ENCODE assay signal across 8 cellular contexts in genomic region chr1:15128520-15129313, GRCh38. TPM values are rescaled to one million over a fixed set of nuclear protein-coding genes. Genes with fewer than 3 reads are reported as not detected.
DNase-seq lines count a peak whose midpoint lies in the region; ATAC-seq, FAIRE-seq and TF ChIP-seq lines count a peak whose summit lies in the region.

No MANE protein-coding gene starts in this region.

- H3K9me3 Mint-ChIP-seq in activated T-cell treated with anti-CD3 and anti-CD28 coated beads, Interleukin-2, amount 50 U/mL, for 4 hours: peaks cover 5% of the 10 kb centered on the region

- no peaks in the 10 kb centered on the region for H3K36me3 Mint-ChIP-seq in activated T-cell treated with anti-CD3 and anti-CD28 coated beads, Interleukin-2, amount 50 U/mL, for 4 hours (ENCODE audit: insufficient read depth)

- H3K27me3 Mint-ChIP-seq in activated T-cell treated with anti-CD3 and anti-CD28 coated beads, Interleukin-2, amount 50 U/mL, for 4 hours (ENCODE audit: low read depth): peaks cover 11% of the 10 kb centered on the region

- FAIRE-seq in GM12892 (lab: Jason Lieb, UNC): peak; percentile 85

- H3K36me3 ChIP-seq in Peyer's patch (no peaks in the 10 kb centered on the region), neuronal stem cell (replicated peaks in 1 of 2; ENCODE audit: control insufficient read depth in 2 of 2, insufficient read depth in 2 of 2, low read length in 2 of 2) (no peaks in the 10 kb centered on the region)

- H2AFZ ChIP-seq in neuronal stem cell (ENCODE audit: low read length): no peak overlapping the region

- H2BK15ac ChIP-seq in neuronal stem cell (ENCODE audit: low read length): no peak overlapping the region

- no peak overlapping the region for H2BK5ac ChIP-seq in neuronal stem cell (ENCODE audit: low read length)

- H2BK12ac ChIP-seq in neuronal stem cell (ENCODE audit: low read length): no peak overlapping the region

- H3K4me1 ChIP-seq in Peyer's patch (no peaks in the 10 kb centered on the region), neuronal stem cell (ENCODE audit: control insufficient read depth in 2 of 2, insufficient read depth in 1 of 2, low read depth in 1 of 2, low read length in 2 of 2) (no peaks in the 10 kb centered on the region)

- DNase-seq in GM12892 (ENCODE audit: insufficient read length): peak; percentile 79
- DNase-seq in HUDEP-2 (lab: John Stamatoyannopoulos, UW; ENCODE audit: unreplicated experiment in 76 of 76): peak in 59 of 76 experiments; percentile 1 to 73 (median 36)
- peak; percentile 39 to 87 (median 85) for DNase-seq in Peyer's patch
- DNase-seq in activated T-cell treated with anti-CD3 and anti-CD28 coated beads, Interleukin-2, amount 50 U/mL, for 4 hours: peak; percentile 61
- DNase-seq in fibroblast of gingiva (ENCODE audit: low read depth): peak; percentile 41
- peak; percentile 73 for DNase-seq in neuronal stem cell (ENCODE audit: low spot score)
- DNase-seq in substantia nigra (lab: John Stamatoyannopoulos, UW): peak in 39 of 49 donors; percentile 0 to 67 (median 28)
- no peak for DNase-seq in occipital lobe (lab: John Stamatoyannopoulos, UW)

- H3K18ac ChIP-seq in neuronal stem cell (ENCODE audit: low read length): peak overlapping the region; percentile 51

- peak; percentile 60 to 94 (median 88) for TF ChIP-seq CTCF in Peyer's patch (IDR thresholded peaks at IDR 0.05)

- H3K9ac ChIP-seq in neuronal stem cell (ENCODE audit: low read depth, low read length, poor library complexity): peak overlapping the region; percentile 65

- H3K27ac ChIP-seq in Peyer's patch (no peak overlapping the region), neuronal stem cell (replicated peaks; ENCODE audit: low read length) (no peak overlapping the region), substantia nigra (ENCODE audit: low read depth, low read length, poor library complexity, severe bottlenecking) (no peak overlapping the region)

- H3K23ac ChIP-seq in neuronal stem cell (ENCODE audit: low read depth, low read length, poor library complexity): no peak overlapping the region

- H3K9me3 ChIP-seq in Peyer's patch (no peaks in the 10 kb centered on the region), neuronal stem cell (replicated peaks in 1 of 2; ENCODE audit: control insufficient read depth in 2 of 2, insufficient read depth in 1 of 2, low read depth in 1 of 2, low read length in 2 of 2) (peaks cover 0 to 4% of the 10 kb centered on the region in 2 donors)

- H2BK120ac ChIP-seq in neuronal stem cell (ENCODE audit: low read depth, low read length): no peak overlapping the region

- peak overlapping the region; percentile 1 for H2AK5ac ChIP-seq in neuronal stem cell (ENCODE audit: low read depth, low read length)

- TF ChIP-seq POLR2A in GM12892 (IDR thresholded peaks at IDR 0.05; ENCODE audit: low read depth, low read length) (no peak), Peyer's patch (IDR thresholded peaks at IDR 0.05) (no peak)

- H3K4me2 ChIP-seq in neuronal stem cell (ENCODE audit: insufficient read depth, low read length, poor library complexity, severe bottlenecking): no peak overlapping the region

- ATAC-seq in activated T-cell treated with anti-CD3 and anti-CD28 coated beads, Interleukin-2, amount 50 U/mL, for 4 hours: peak; percentile 90 to 91

- H4K8ac ChIP-seq in neuronal stem cell (ENCODE audit: low read depth, low read length): no peak overlapping the region

- no peak overlapping the region for H4K91ac ChIP-seq in neuronal stem cell (ENCODE audit: low read depth, low read length, poor library complexity)

- no peaks in the 10 kb centered on the region for H3K79me1 ChIP-seq in neuronal stem cell (ENCODE audit: low read depth, low read length)

- no peak overlapping the region for H3K4ac ChIP-seq in neuronal stem cell (ENCODE audit: low read length)

- no peak overlapping the region for H3K4me3 Mint-ChIP-seq in activated T-cell treated with anti-CD3 and anti-CD28 coated beads, Interleukin-2, amount 50 U/mL, for 4 hours

- WGBS in neuronal stem cell (ENCODE audit: extremely low coverage in 2 of 2, insufficient read length in 2 of 2, insufficient replicate concordance in 1 of 2), 2 donors: no CpG with 5 or more reads among the region's 18 CpGs

- no peaks in the 10 kb centered on the region for H3K4me1 Mint-ChIP-seq in activated T-cell treated with anti-CD3 and anti-CD28 coated beads, Interleukin-2, amount 50 U/mL, for 4 hours (ENCODE audit: low read depth)

- H3K27me3 ChIP-seq in Peyer's patch (no peaks in the 10 kb centered on the region), neuronal stem cell (ENCODE audit: control insufficient read depth in 3 of 3, insufficient read depth in 3 of 3, low read depth in 1 of 3, low read length in 3 of 3) (peaks cover 0 to 18% (median 0%) of the 10 kb centered on the region in 3 experiments)

- H3K4me3 ChIP-seq in Peyer's patch (no peak overlapping the region), neuronal stem cell (ENCODE audit: low read length in 2 of 2) (no peak overlapping the region)

- no peak overlapping the region for H3K14ac ChIP-seq in neuronal stem cell (ENCODE audit: low read length)

RNA-seq across cellular contexts. Expression of gene TMEM51, which starts 24.8 kb away (rescaled TPM):
- polyA plus RNA-seq in GM12892 (2012; ENCODE audit: missing spikeins): 0.13 TPM
- total RNA-seq in Peyer's patch (10 to 100 TPM in 3 of 4 donors, 1 to 10 TPM in 1; 3.3 to 31.0 (median 20.6) TPM), occipital lobe (1.4 TPM)
- under 1 TPM in 1 of 3 donors, not detected in 2; 0.27 TPM for total RNA-seq in activated T-cell treated with anti-CD3 and anti-CD28 coated beads, Interleukin-2, amount 50 U/mL, for 4 hours
- polyA plus RNA-seq in neuronal stem cell (2013, experiment 1 of 2): 9.6 TPM
- 9.7 TPM for polyA plus RNA-seq in neuronal stem cell (2013, experiment 2 of 2)
